Comparison of ENCODE assay signal across 15 cellular contexts in genomic region chr2:182545420-182546167, GRCh38.
DNase-seq lines count a peak whose midpoint lies in the region; ATAC-seq and TF ChIP-seq lines count a peak whose summit lies in the region.
"Had no signal": no experiment of that assay in that cellular context is flagged by ENCODE, and none has a peak within 500 bp of the region (broad histone marks: within the 10 kb centered on the region; RNA-seq: fewer than 3 reads in every experiment).

No MANE protein-coding gene starts in this region.

- no peak for DNase-seq in anterior cingulate cortex (lab: John Stamatoyannopoulos, UW)
- no peak for DNase-seq in psoas muscle
- DNase-seq in DMS79 treated with DMSO at 0.1 percent for 48 hours (lab: John Stamatoyannopoulos, UW) = no peak
- DNase-seq in NCI-H2171 treated with DMSO at 0.1 percent for 48 hours (lab: John Stamatoyannopoulos, UW) = no peak
- DNase-seq: activated CD4-positive, alpha-beta T cell treated with anti-CD3 and anti-CD28 coated beads for 48 hours; DMS 273 treated with DMSO at 0.1 percent for 48 hours; glutamatergic neuron; Karpas-422; NCI-H345 had no signal

- no peak overlapping the region for H3K27ac ChIP-seq in psoas muscle

- no peak for TF ChIP-seq CTCF in psoas muscle (IDR thresholded peaks at IDR 0.05)

- peak overlapping the region; percentile 53 for H3K4me2 ChIP-seq in skeletal muscle satellite cell (ENCODE audit: low read length)

- 55 to 77% (median 56%) methylated on average over 3 of the region's 3 CpGs for WGBS in psoas muscle, 3 donors

- intact Hi-C loops in psoas muscle (cut with DNase I) = no loop called here

- ATAC-seq in GM19438 (IDR thresholded peaks at IDR 0.05; ENCODE audit: low read depth, unreplicated experiment) (peak; percentile 80), HG02759 (IDR thresholded peaks at IDR 0.05; ENCODE audit: unreplicated experiment) (peak; percentile 68), HG03460 (IDR thresholded peaks at IDR 0.05; ENCODE audit: unreplicated experiment) (peak; percentile 46), psoas muscle (no peak)
- ATAC-seq: activated naive CD4-positive, alpha-beta T cell treated with anti-CD3 and anti-CD28 coated beads, Interleukin-2, amount 50 U/mL, for 72 hours had no signal

- no peaks in the 10 kb centered on the region for H3K9me3 ChIP-seq in skeletal muscle satellite cell (replicated peaks; ENCODE audit: low read length)
- H3K9me3 ChIP-seq in psoas muscle = no peaks in the 10 kb centered on the region
- H3K9me3 ChIP-seq: right atrium auricular region had no signal

- H3K36me3 ChIP-seq in skeletal muscle satellite cell (ENCODE audit: insufficient read depth, low read length) (no peaks in the 10 kb centered on the region), psoas muscle (ENCODE audit: insufficient read depth in 1 of 2, low read depth in 1 of 2) (no peaks in the 10 kb centered on the region)
- H3K36me3 ChIP-seq: right atrium auricular region had no signal

- H3K4me1 ChIP-seq in skeletal muscle satellite cell (ENCODE audit: control insufficient read depth, insufficient read depth, low read length) (peaks cover 37% of the 10 kb centered on the region), psoas muscle (no peaks in the 10 kb centered on the region)
- H3K4me1 ChIP-seq: right atrium auricular region had no signal

- H3K4me3 ChIP-seq in skeletal muscle satellite cell (ENCODE audit: low read length) (peak overlapping the region; percentile 26), psoas muscle (no peak overlapping the region)
- H3K4me3 ChIP-seq: right atrium auricular region had no signal

- no peaks in the 10 kb centered on the region for H3K27me3 ChIP-seq in skeletal muscle satellite cell (ENCODE audit: control insufficient read depth, insufficient read depth, low read length)
- H3K27me3 ChIP-seq in psoas muscle (ENCODE audit: insufficient read depth in 3 of 3, low read length in 2 of 3) = no peaks in the 10 kb centered on the region
- H3K27me3 ChIP-seq: right atrium auricular region had no signal

- H3K9ac ChIP-seq in skeletal muscle satellite cell (ENCODE audit: low read depth, low read length) = no peak overlapping the region

Comparison
In these comparisons a context has a peak if more than half of its experiments do, and no peak if none do; other contexts are left out.
1. ATAC-seq: peak in GM19438 (single experiment), HG02759 (single experiment) and HG03460 (single experiment); none in psoas muscle (0 of 4).